1 cellular context compared by ENCODE assay signal in genomic region chr17:78972507-78973105, GRCh38.
TF ChIP-seq lines count a peak whose summit lies in the region.

No MANE protein-coding gene starts in this region.

TF ChIP-seq in IMR-90, 13 proteins besides CTCF, POLR2A, EP300 and RAD21:
- TF ChIP-seq, protein P1, sequence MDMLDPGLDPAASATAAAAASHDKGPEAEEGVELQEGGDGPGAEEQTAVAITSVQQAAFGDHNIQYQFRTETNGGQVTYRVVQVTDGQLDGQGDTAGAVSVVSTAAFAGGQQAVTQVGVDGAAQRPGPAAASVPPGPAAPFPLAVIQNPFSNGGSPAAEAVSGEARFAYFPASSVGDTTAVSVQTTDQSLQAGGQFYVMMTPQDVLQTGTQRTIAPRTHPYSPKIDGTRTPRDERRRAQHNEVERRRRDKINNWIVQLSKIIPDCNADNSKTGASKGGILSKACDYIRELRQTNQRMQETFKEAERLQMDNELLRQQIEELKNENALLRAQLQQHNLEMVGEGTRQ (IDR thresholded peaks at IDR 0.05; ENCODE audit: low read depth, low read length): no peak
- no peak for TF ChIP-seq FOS (IDR thresholded peaks at IDR 0.05; ENCODE audit: low read depth, low read length)
- no peak for TF ChIP-seq RCOR1 (IDR thresholded peaks at IDR 0.05; ENCODE audit: insufficient replicate concordance, low read length)
- no peak for TF ChIP-seq CHD1 (IDR thresholded peaks at IDR 0.05; ENCODE audit: low read depth, low read length)
- no peak for TF ChIP-seq MXI1 (IDR thresholded peaks at IDR 0.05; ENCODE audit: borderline replicate concordance, low read depth, low read length)
- no peak for TF ChIP-seq MAZ (IDR thresholded peaks at IDR 0.05; ENCODE audit: borderline replicate concordance, low read depth, low read length)
- TF ChIP-seq NFE2L2 (IDR thresholded peaks at IDR 0.05; ENCODE audit: low read depth, low read length): no peak
- TF ChIP-seq SMC3 (IDR thresholded peaks at IDR 0.05; ENCODE audit: low read depth, low read length): no peak
- TF ChIP-seq, protein P2, sequence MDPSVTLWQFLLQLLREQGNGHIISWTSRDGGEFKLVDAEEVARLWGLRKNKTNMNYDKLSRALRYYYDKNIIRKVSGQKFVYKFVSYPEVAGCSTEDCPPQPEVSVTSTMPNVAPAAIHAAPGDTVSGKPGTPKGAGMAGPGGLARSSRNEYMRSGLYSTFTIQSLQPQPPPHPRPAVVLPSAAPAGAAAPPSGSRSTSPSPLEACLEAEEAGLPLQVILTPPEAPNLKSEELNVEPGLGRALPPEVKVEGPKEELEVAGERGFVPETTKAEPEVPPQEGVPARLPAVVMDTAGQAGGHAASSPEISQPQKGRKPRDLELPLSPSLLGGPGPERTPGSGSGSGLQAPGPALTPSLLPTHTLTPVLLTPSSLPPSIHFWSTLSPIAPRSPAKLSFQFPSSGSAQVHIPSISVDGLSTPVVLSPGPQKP (IDR thresholded peaks at IDR 0.05; ENCODE audit: borderline replicate concordance, low read depth, low read length): no peak
- no peak for TF ChIP-seq RFX5 (IDR thresholded peaks at IDR 0.05; ENCODE audit: low read depth, low read length)
